8 cellular contexts compared by ENCODE assay signal in the genomic region with DNA sequence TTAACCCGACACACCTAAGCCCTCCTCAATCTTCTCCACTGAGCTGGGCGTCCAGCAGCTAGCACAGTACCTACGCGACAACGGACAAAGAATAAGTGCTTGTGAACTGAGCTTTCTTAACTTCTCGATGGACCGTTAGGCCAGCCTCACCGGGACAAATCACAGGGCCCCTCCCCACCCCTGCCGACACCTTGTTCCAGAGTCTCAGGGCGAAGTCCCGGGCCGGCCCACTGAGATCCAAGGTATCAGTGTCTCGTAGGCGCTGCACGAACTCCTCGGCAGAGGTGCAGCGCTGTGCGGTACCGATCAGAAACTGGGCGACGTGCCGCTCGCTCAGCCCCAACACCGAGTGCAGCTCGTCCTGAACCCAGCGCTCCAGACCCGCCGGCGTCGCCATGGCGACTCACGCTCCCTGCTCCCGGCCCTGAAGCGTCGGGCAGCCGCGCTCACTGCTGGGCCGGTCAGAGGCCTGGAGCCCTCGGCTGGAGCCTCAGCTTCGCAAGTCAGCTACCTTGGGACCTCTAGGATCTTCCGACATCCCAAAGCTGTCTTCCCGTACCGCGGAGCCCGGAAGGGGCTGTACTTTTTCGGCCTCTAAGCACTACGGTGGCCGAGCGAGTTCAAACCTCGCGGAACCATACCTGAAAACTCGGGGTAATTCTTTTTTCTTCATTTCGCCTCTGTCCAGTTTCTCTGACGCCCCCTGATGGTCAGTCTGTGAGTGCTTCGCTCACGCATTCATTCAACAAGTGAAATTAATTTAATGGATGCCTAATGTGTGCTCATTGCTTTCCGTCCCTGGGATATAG. TPM values are rescaled to one million over a fixed set of nuclear protein-coding genes. Genes with fewer than 3 reads are reported as not detected.
A peak's percentile ranks its signal among the peaks of the same experiment; 100 is the strongest.
DNase-seq lines count a peak whose midpoint lies in the region; ATAC-seq, FAIRE-seq and TF ChIP-seq lines count a peak whose summit lies in the region.

A gene (minus strand): TSS at position 562 of the 809 bp plus-strand sequence. CDS start 165 bp downstream, at position 397.

- peaks cover 6% of the 10 kb centered on the region for H3K4me1 ChIP-seq in smooth muscle cell (ENCODE audit: low read depth)

- peaks cover 8% of the 10 kb centered on the region for H3F3A ChIP-seq in smooth muscle cell (ENCODE audit: low read depth)

- H3K4me2 ChIP-seq in smooth muscle cell: peak within 1 kb of the TSS; percentile 95

- ATAC-seq in GM18517 (IDR thresholded peaks at IDR 0.05; ENCODE audit: unreplicated experiment) (peak; percentile 80), HG03097 (IDR thresholded peaks at IDR 0.05; ENCODE audit: low FRiP score, unreplicated experiment) (peak; percentile 80)

- WGBS in smooth muscle cell (ENCODE audit: low lambda C conversion rate): 2% methylated on average over 57 of the region's 57 CpGs

- H3K4me3 ChIP-seq in WI38 (ENCODE audit: low read depth, low read length): peak within 1 kb of the TSS; percentile 98
- peak within 1 kb of the TSS; percentile 81 for H3K4me3 ChIP-seq in bronchial epithelial cell (ENCODE audit: low read depth, low read length)
- H3K4me3 ChIP-seq in smooth muscle cell: peak within 1 kb of the TSS; percentile 92

- FAIRE-seq in A204.1 (lab: Jason Lieb, UNC) (peak; percentile 94), bronchial epithelial cell (lab: Jason Lieb, UNC) (no peak)

- H3K27ac ChIP-seq in smooth muscle cell (ENCODE audit: low read depth): peak within 1 kb of the TSS; percentile 43

- H3K27me3 ChIP-seq in bronchial epithelial cell (ENCODE audit: control insufficient read depth, insufficient read depth, low read length) (no peaks in the 10 kb centered on the region), smooth muscle cell (ENCODE audit: low read depth) (no peaks in the 10 kb centered on the region)

- TF ChIP-seq CTCF in WI38 (IDR thresholded peaks at IDR 0.05; ENCODE audit: low read depth, low read length) (peak; percentile 80), bronchial epithelial cell (IDR thresholded peaks at IDR 0.05; ENCODE audit: insufficient read depth, low read length, severe bottlenecking) (peak; percentile 82), smooth muscle cell (IDR thresholded peaks at IDR 0.05; ENCODE audit: borderline replicate concordance, insufficient read depth, poor library complexity, severe bottlenecking) (peak; percentile 78)

- H3K79me2 ChIP-seq in smooth muscle cell (ENCODE audit: low read depth): peaks cover 18% of the 10 kb centered on the region

- H3K36me3 ChIP-seq in bronchial epithelial cell (ENCODE audit: control insufficient read depth, insufficient read depth, low read length) (peaks cover 20% of the 10 kb centered on the region), smooth muscle cell (ENCODE audit: low read depth) (no peaks in the 10 kb centered on the region)

- DNase-seq in NCI-H2196 treated with DMSO at 0.1 percent for 48 hours (lab: John Stamatoyannopoulos, UW; ENCODE audit: unreplicated experiment): peak; percentile 85
- DNase-seq in bronchial epithelial cell (ENCODE audit: low read depth): peak; percentile 95
- DNase-seq in iPS-NIHi7 (ENCODE audit: extremely low spot score): peak; percentile 89
- peak; percentile 63 for DNase-seq in smooth muscle cell (lab: John Stamatoyannopoulos, UW; ENCODE audit: unreplicated experiment)

- no peaks in the 10 kb centered on the region for H3K9me3 ChIP-seq in smooth muscle cell (replicated peaks; ENCODE audit: low read depth)

- H3K9ac ChIP-seq in smooth muscle cell (ENCODE audit: low read depth): peak within 1 kb of the TSS; percentile 85

- H4K20me1 ChIP-seq in smooth muscle cell (ENCODE audit: low read depth): peaks cover 22% of the 10 kb centered on the region

- peak within 1 kb of the TSS; percentile 87 for H2AFZ ChIP-seq in smooth muscle cell (ENCODE audit: low read depth)

RNA-seq across cellular contexts. Expression of the gene that starts here (rescaled TPM):
- total RNA-seq in bronchial epithelial cell (38.4 and 44.3 TPM in 2 replicates), smooth muscle cell (12.4 and 16.0 TPM in 2 replicates)
- polyA plus RNA-seq in smooth muscle cell: 23.5 and 29.0 TPM in 2 replicates

Comparison
In these comparisons a context has a peak if more than half of its experiments do, and no peak if none do; other contexts are left out.
1. Peak in every context shown above with its lines: DNase-seq, ATAC-seq, H3K4me3 ChIP-seq and H3K27ac ChIP-seq.